8 cellular contexts compared by ENCODE assay signal in the genomic region with DNA sequence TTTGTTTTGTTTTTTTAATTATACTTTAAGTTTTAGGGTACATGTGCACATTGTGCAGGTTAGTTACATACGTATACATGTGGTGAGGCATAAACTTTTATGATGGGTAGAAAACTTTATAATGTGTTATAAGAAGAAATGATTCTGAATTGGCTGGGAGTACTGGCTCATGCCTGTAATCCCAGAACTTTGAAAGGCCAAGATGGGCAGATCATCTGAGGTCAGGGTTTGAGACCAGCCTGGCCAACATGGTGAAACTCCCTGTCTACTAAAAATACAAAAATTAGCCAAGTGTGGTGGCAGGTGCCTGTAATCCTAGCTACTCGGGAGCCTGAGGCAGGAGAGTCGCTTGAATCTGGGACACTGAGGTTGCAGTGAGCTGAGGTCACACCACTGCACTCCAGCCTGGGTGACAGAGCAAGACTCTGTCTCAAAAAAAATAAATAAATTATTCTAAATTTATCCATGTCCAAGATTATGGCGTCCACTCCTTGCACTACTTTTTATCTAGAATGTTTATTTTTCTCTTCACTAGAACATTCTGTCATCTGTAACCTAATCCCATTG.
DNase-seq lines count a peak whose midpoint lies in the region; ATAC-seq and TF ChIP-seq lines count a peak whose summit lies in the region.
"Not testable (repeated sequence)": the region's sequence is repeated elsewhere in the genome, so short reads cannot be mapped to it uniquely, and the experiment has no call there.

No MANE protein-coding gene starts in this region.

- WGBS in psoas muscle, 3 donors: 22 to 42% (median 30%) methylated on average over 4 of the region's 4 CpGs

- H3K4me3 ChIP-seq in left ventricle myocardium inferior: not testable (repeated sequence)
- H3K4me3 ChIP-seq in psoas muscle: peak overlapping the region; percentile 43
- peak overlapping the region in 3 of 4 donors; percentile 16 to 35 (median 23) for H3K4me3 ChIP-seq in gastrocnemius medialis
- peak overlapping the region in 1 of 3 donors; percentile 5 for H3K4me3 ChIP-seq in skeletal muscle tissue (ENCODE audit: low read length in 3 of 3)

- not testable (repeated sequence) for H3K27me3 ChIP-seq in left ventricle myocardium inferior (ENCODE audit: low read depth); psoas muscle (ENCODE audit: insufficient read depth in 3 of 3, low read length in 2 of 3); gastrocnemius medialis; skeletal muscle tissue (ENCODE audit: control insufficient read depth in 3 of 3, insufficient read depth in 3 of 3, low read length in 3 of 3)

- not testable (repeated sequence) for H3K9ac ChIP-seq in skeletal muscle tissue (ENCODE audit: low read depth in 1 of 3, low read length in 3 of 3)

- in situ Hi-C loops in gastrocnemius medialis (cut with MboI; ENCODE audit: low sequenced_read_pairs in 4 of 4): not testable (repeated sequence)

- H3K4me1 ChIP-seq in left ventricle myocardium inferior (peaks cover 53% of the 10 kb centered on the region), psoas muscle (peaks cover 78% of the 10 kb centered on the region), gastrocnemius medialis (peaks cover 38 to 42% of the 10 kb centered on the region in 2 donors), skeletal muscle tissue (ENCODE audit: control insufficient read depth in 3 of 3, insufficient read depth in 3 of 3, low read length in 3 of 3) (peaks cover 11 to 34% (median 16%) of the 10 kb centered on the region in 3 donors)

- not testable (repeated sequence) for TF ChIP-seq CTCF in left ventricle myocardium inferior (IDR thresholded peaks at IDR 0.05; ENCODE audit: borderline replicate concordance); psoas muscle (IDR thresholded peaks at IDR 0.05); gastrocnemius medialis (IDR thresholded peaks at IDR 0.05 in 4 of 5, conservative IDR thresholded peaks at IDR 0.05 in 1 of 5)

- peak overlapping the region; percentile 46 for H3K27ac ChIP-seq in left ventricle myocardium inferior (replicated peaks)
- H3K27ac ChIP-seq in psoas muscle: peak overlapping the region; percentile 87
- peak overlapping the region; percentile 81 to 92 (median 88) for H3K27ac ChIP-seq in gastrocnemius medialis
- peak overlapping the region; percentile 46 for H3K27ac ChIP-seq in skeletal muscle tissue (ENCODE audit: low read depth, low read length)

- ATAC-seq in Right ventricle myocardium inferior (peak; percentile 15), Right ventricle myocardium superior (ENCODE audit: poor library complexity) (peak; percentile 46), left ventricle myocardium superior (peak; percentile 70), psoas muscle (peak; percentile 67 to 89 (median 76)), gastrocnemius medialis (peak; percentile 71 to 82)

- not testable (repeated sequence) for TF ChIP-seq POLR2A in gastrocnemius medialis (IDR thresholded peaks at IDR 0.05)

- not testable (repeated sequence) for H3K36me3 ChIP-seq in left ventricle myocardium inferior; psoas muscle (ENCODE audit: insufficient read depth in 1 of 2, low read depth in 1 of 2); gastrocnemius medialis; skeletal muscle tissue (ENCODE audit: control insufficient read depth in 3 of 3, insufficient read depth in 3 of 3, low read length in 3 of 3)

- intact Hi-C loops in Right ventricle myocardium inferior (cut with DNase I); Right ventricle myocardium superior (cut with DNase I); left ventricle myocardium inferior (cut with micrococcal nuclease); left ventricle myocardium superior (cut with micrococcal nuclease): not testable (repeated sequence)
- intact Hi-C loops in psoas muscle (cut with DNase I) (loop anchor here in 1 of 2 donors (5.0 to 10.0 kb wide), 2 partner anchors 108 to 170 kb away; partner anchors contain the start of gene RBFOX1), gastrocnemius medialis (cut with DNase I; ENCODE audit: low total_unique reads) (loop anchor here (5.0 to 10.0 kb wide), 4 partner anchors 75 to 238 kb away; no protein-coding TSS in a partner anchor)

- not testable (repeated sequence) for H3K9me3 ChIP-seq in left ventricle myocardium inferior (replicated peaks); psoas muscle; gastrocnemius medialis; skeletal muscle tissue (ENCODE audit: control insufficient read depth in 3 of 3, low read length in 3 of 3)

- not testable (repeated sequence) for DNase-seq in Right ventricle myocardium inferior (ENCODE audit: missing footprints); Right ventricle myocardium superior; left ventricle myocardium inferior; left ventricle myocardium superior
- DNase-seq in myocyte (ENCODE audit: low read depth) (peak; percentile 48), psoas muscle (peak; percentile 20 to 77), gastrocnemius medialis (peak; percentile 74 to 92)

Comparison
In these comparisons a context has a peak if more than half of its experiments do, and no peak if none do; other contexts are left out.
1. ATAC-seq: peak in every context shown above with its lines; median percentile 76 in psoas muscle; 76 in gastrocnemius medialis; 70 in left ventricle myocardium superior; 46 in Right ventricle myocardium superior; 15 in Right ventricle myocardium inferior.